Comparison of ENCODE assay signal across 15 cellular contexts in the genomic region with DNA sequence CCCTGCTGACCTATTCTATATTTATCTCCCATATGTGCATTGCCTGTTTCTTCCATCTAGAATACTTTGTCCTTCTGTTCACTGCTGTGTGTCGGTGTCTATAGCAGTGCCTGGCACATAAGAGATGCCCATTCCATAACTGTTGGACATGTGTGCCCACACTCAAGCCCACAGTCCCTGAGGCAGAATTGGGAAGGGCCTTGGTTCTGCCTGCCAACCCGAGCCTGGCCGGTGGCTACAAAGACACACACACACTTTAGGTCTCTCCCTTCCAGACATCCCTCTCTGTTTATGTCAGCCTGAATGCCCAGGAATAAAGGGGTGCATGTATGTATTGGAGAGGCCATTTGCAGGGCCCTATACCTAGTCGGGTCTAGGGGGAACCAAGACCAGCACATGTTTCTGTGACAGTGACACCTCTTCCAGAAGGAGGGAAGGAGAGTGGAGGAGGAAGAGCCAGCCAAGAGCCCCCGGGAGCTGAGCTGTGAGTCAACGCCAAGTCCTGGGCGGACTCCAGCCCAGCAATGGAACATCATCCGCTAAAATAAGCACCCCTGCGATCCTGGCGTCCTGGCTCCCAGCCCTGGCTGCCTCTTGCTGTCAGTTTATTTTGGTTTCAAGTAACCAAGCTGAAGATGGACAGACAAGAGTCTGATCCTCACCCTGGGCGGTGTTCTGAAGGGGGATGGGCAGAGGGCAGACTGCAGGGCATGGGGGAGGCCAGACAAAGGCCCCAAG. TPM values are rescaled to one million over a fixed set of nuclear protein-coding genes. Genes with fewer than 3 reads are reported as not detected.
A peak's percentile ranks its signal among the peaks of the same experiment; 100 is the strongest.
DNase-seq lines count a peak whose midpoint lies in the region; FAIRE-seq and TF ChIP-seq lines count a peak whose summit lies in the region.
"Had no signal": no experiment of that assay in that cellular context is flagged by ENCODE, and none has a peak within 500 bp of the region (broad histone marks: within the 10 kb centered on the region; RNA-seq: fewer than 3 reads in every experiment).

No MANE protein-coding gene starts in this region.

- H4K91ac ChIP-seq in H1 (replicated peaks; ENCODE audit: insufficient read length, low read length) (no peak overlapping the region), neuronal stem cell (ENCODE audit: low read depth, low read length, poor library complexity) (no peak overlapping the region)

- H3K36me3 ChIP-seq in H1 (ENCODE audit: control insufficient read depth in 2 of 4, insufficient read depth in 4 of 4, low read length in 3 of 4) (no peaks in the 10 kb centered on the region), neuronal stem cell (replicated peaks in 1 of 2; ENCODE audit: control insufficient read depth in 2 of 2, insufficient read depth in 2 of 2, low read length in 2 of 2) (no peaks in the 10 kb centered on the region)
- H3K36me3 ChIP-seq: BLaER1, upper lobe of left lung had no signal

- H3K9me3 Mint-ChIP-seq in immature natural killer cell: peaks cover 0 to 11% (median 2%) of the 10 kb centered on the region in 6 donors

- peaks cover 0 to 3% (median 0%) of the 10 kb centered on the region in 3 donors for H3K36me3 Mint-ChIP-seq in immature natural killer cell

- no peak for TF ChIP-seq CTCF in AG04450 (IDR thresholded peaks at IDR 0.05; ENCODE audit: low read depth, low read length)
- no peak for TF ChIP-seq CTCF in H1 (IDR thresholded peaks at IDR 0.05; ENCODE audit: control extremely low read depth in 1 of 3, insufficient read depth in 1 of 3, low read depth in 1 of 3, low read length in 3 of 3)
- TF ChIP-seq CTCF in foreskin fibroblast (IDR thresholded peaks at IDR 0.05; ENCODE audit: low read depth, low read length): no peak
- no peak for TF ChIP-seq CTCF in GM13976 (IDR thresholded peaks at IDR 0.05; ENCODE audit: borderline replicate concordance, control extremely low read depth, extremely low read depth, insufficient read depth, missing control alignments)

- H3K23me2 ChIP-seq in H1 (ENCODE audit: low read depth, low read length): no peaks in the 10 kb centered on the region

- peaks cover 7% of the 10 kb centered on the region for H3K9me3 ChIP-seq in AG04450 (ENCODE audit: control insufficient read depth, insufficient read depth, low read length)
- H3K9me3 ChIP-seq in H1 (ENCODE audit: insufficient read depth in 2 of 2, low read depth in 1 of 2, low read length in 1 of 2): no peaks in the 10 kb centered on the region
- no peaks in the 10 kb centered on the region for H3K9me3 ChIP-seq in neuronal stem cell (replicated peaks in 1 of 2; ENCODE audit: control insufficient read depth in 2 of 2, insufficient read depth in 1 of 2, low read depth in 1 of 2, low read length in 2 of 2)
- H3K9me3 ChIP-seq: upper lobe of left lung had no signal

- in situ Hi-C loops in GM13976 (cut with MboI; ENCODE audit: low sequenced_read_pairs, unreplicated experiment): loop anchor here (25.0 kb wide), 1 partner anchor 1157 kb away; no protein-coding TSS in a partner anchor

- TF ChIP-seq EP300 in H1 (IDR thresholded peaks at IDR 0.05; ENCODE audit: borderline replicate concordance in 1 of 2, low read depth in 2 of 2, low read length in 2 of 2): no peak

- H2BK12ac ChIP-seq in H1 (ENCODE audit: low read depth, low read length): no peak overlapping the region
- no peak overlapping the region for H2BK12ac ChIP-seq in neuronal stem cell (ENCODE audit: low read length)

- H3K27me3 Mint-ChIP-seq in immature natural killer cell (ENCODE audit: low read depth in 3 of 3): peaks cover 7 to 15% (median 8%) of the 10 kb centered on the region in 3 donors

- H3K23ac ChIP-seq in H1 (ENCODE audit: insufficient read length) (no peak overlapping the region), neuronal stem cell (ENCODE audit: low read depth, low read length, poor library complexity) (peak overlapping the region; percentile 13)

- 82% methylated on average over 11 of the region's 11 CpGs; no CpG with 5 or more reads in 1 of the 2 experiments for WGBS in H1 (ENCODE audit: extremely low coverage in 1 of 2, insufficient coverage in 1 of 2, insufficient read length in 1 of 2, insufficient replicate concordance in 2 of 2, low coverage in 1 of 2, low lambda C conversion rate in 2 of 2, missing lambda C conversion rate in 1 of 2), 2 experiments
- WGBS in neuronal stem cell (ENCODE audit: extremely low coverage in 2 of 2, insufficient read length in 2 of 2, insufficient replicate concordance in 1 of 2), 2 donors: no CpG with 5 or more reads among the region's 11 CpGs

- CTCF ChIA-PET in AG04450 (lab: Charles Lee): interaction anchor here (1.0 to 5.0 kb wide), 3 partner anchors 10 to 41 kb away, joined by 3 to 14 read pairs (median 4); no protein-coding TSS in a partner anchor
- CTCF ChIA-PET in H1 (lab: Charles Lee; ENCODE audit: partially characterized antibody): interaction anchor here (0.7 to 7.6 kb wide), 8 partner anchors 7 to 156 kb away, joined by 3 to 108 read pairs (median 22); partner anchors contain the start of genes ASB2 and CCDC197

- H2BK120ac ChIP-seq in H1 (replicated peaks; ENCODE audit: low read depth, low read length) (no peak overlapping the region), neuronal stem cell (ENCODE audit: low read depth, low read length) (no peak overlapping the region)

- no peaks in the 10 kb centered on the region for H3K27me3 ChIP-seq in AG04450 (ENCODE audit: control insufficient read depth, insufficient read depth, low read length)
- no peaks in the 10 kb centered on the region; a peak in 2 of 7 replicates for H3K27me3 ChIP-seq in H1 (replicated peaks in 1 of 4; ENCODE audit: control insufficient read depth in 3 of 4, extremely low read depth in 1 of 4, insufficient read depth in 3 of 4, low read length in 3 of 4)
- peaks cover 0 to 4% (median 0%) of the 10 kb centered on the region in 3 experiments for H3K27me3 ChIP-seq in neuronal stem cell (ENCODE audit: control insufficient read depth in 3 of 3, insufficient read depth in 3 of 3, low read depth in 1 of 3, low read length in 3 of 3)
- H3K27me3 ChIP-seq: upper lobe of left lung had no signal

- peaks cover 0 to 8% (median 2%) of the 10 kb centered on the region in 4 experiments; a peak in 4 of 7 replicates for H3K4me1 ChIP-seq in H1 (replicated peaks in 1 of 4; ENCODE audit: control insufficient read depth in 3 of 4, insufficient read depth in 4 of 4, low read length in 3 of 4)
- H3K4me1 ChIP-seq in neuronal stem cell (ENCODE audit: control insufficient read depth in 2 of 2, insufficient read depth in 1 of 2, low read depth in 1 of 2, low read length in 2 of 2): peaks cover 0 to 18% of the 10 kb centered on the region in 2 donors
- H3K4me1 ChIP-seq: upper lobe of left lung had no signal

- H3K4me2 ChIP-seq in H1 (ENCODE audit: insufficient read depth in 1 of 2, low read depth in 2 of 2, low read length in 2 of 2): no peak overlapping the region
- no peak overlapping the region for H3K4me2 ChIP-seq in neuronal stem cell (ENCODE audit: insufficient read depth, low read length, poor library complexity, severe bottlenecking)
- H3K4me2 ChIP-seq: BLaER1 had no signal

- H3K4me3 ChIP-seq in AG04450 (ENCODE audit: low read depth, low read length) (no peak overlapping the region), H1 (ENCODE audit: extremely low read depth in 1 of 4, insufficient read depth in 2 of 4, low read depth in 3 of 4, low read length in 4 of 4) (no peak overlapping the region), neuronal stem cell (ENCODE audit: low read length in 2 of 2) (no peak overlapping the region), foreskin fibroblast (ENCODE audit: low read depth in 1 of 2, low read length in 2 of 2) (no peak overlapping the region)
- H3K4me3 ChIP-seq: BLaER1, upper lobe of left lung had no signal

- no peaks in the 10 kb centered on the region for H4K20me1 ChIP-seq in H1 (replicated peaks in 1 of 2; ENCODE audit: control insufficient read depth in 1 of 2, insufficient read depth in 2 of 2, low read length in 2 of 2)
- H4K20me1 ChIP-seq: BLaER1 had no signal

- H3K79me2 ChIP-seq in H1 (ENCODE audit: control insufficient read depth in 1 of 2, insufficient read depth in 2 of 2, low read length in 2 of 2): no peaks in the 10 kb centered on the region

- no peak overlapping the region for H3K4me3 Mint-ChIP-seq in immature natural killer cell

- H3K4ac ChIP-seq in H1 (replicated peaks; ENCODE audit: insufficient read length, low read depth, low read length) (no peak overlapping the region), neuronal stem cell (ENCODE audit: low read length) (no peak overlapping the region)

- peaks cover 29 to 38% of the 10 kb centered on the region in 2 donors for H3K4me1 Mint-ChIP-seq in immature natural killer cell

- H3K18ac ChIP-seq in H1 (ENCODE audit: extremely low read depth, low read length) (no peak overlapping the region), neuronal stem cell (ENCODE audit: low read length) (peak overlapping the region; percentile 42)

- peak overlapping the region in 1 of 6 donors; percentile 59 for H3K27ac Mint-ChIP-seq in immature natural killer cell

- H2BK20ac ChIP-seq in H1 (ENCODE audit: low read length): no peak overlapping the region

- TF ChIP-seq RAD21 in H1 (IDR thresholded peaks at IDR 0.05 in 1 of 2, conservative IDR thresholded peaks at IDR 0.05 in 1 of 2; ENCODE audit: low read depth in 2 of 2, low read length in 2 of 2): no peak

- H3K9ac ChIP-seq in H1 (replicated peaks in 1 of 4; ENCODE audit: extremely low read depth in 1 of 4, low read depth in 3 of 4, low read length in 3 of 4) (no peak overlapping the region), neuronal stem cell (ENCODE audit: low read depth, low read length, poor library complexity) (no peak overlapping the region)
- H3K9ac ChIP-seq: BLaER1 had no signal

- H4K8ac ChIP-seq in H1 (ENCODE audit: extremely low read depth, insufficient read depth, low read length) (no peak overlapping the region), neuronal stem cell (ENCODE audit: low read depth, low read length) (no peak overlapping the region)

- H2BK15ac ChIP-seq in H1 (ENCODE audit: low read length) (no peak overlapping the region), neuronal stem cell (ENCODE audit: low read length) (no peak overlapping the region)

- no peak overlapping the region for H2AFZ ChIP-seq in H1 (ENCODE audit: low read length)
- H2AFZ ChIP-seq in neuronal stem cell (ENCODE audit: low read length): no peak overlapping the region

- H2AK5ac ChIP-seq in H1 (ENCODE audit: low read depth, low read length) (no peak overlapping the region; the same call in 1 of the 2 replicates), neuronal stem cell (ENCODE audit: low read depth, low read length) (peak overlapping the region; percentile 13)

- no peak overlapping the region for H3K56ac ChIP-seq in H1 (replicated peaks; ENCODE audit: insufficient read length, low read depth, low read length)

- H2BK5ac ChIP-seq in H1 (ENCODE audit: low read depth, low read length): peak overlapping the region; percentile 12; the same call in 1 of the 2 replicates
- H2BK5ac ChIP-seq in neuronal stem cell (ENCODE audit: low read length): no peak overlapping the region

- TF ChIP-seq POLR2A in H1 (IDR thresholded peaks at IDR 0.05; ENCODE audit: control extremely low read depth in 1 of 2, low read depth in 2 of 2, low read length in 2 of 2): no peak

- POLR2A ChIA-PET in AG04450 (lab: Yijun Ruan, JAX): no interaction called here
- POLR2A ChIA-PET in H1 (lab: Charles Lee; ENCODE audit: partially characterized antibody): no interaction called here

- DNase-seq in AG04450 (ENCODE audit: low read depth, low spot score) (peak; percentile 42), NCI-H446 (lab: John Stamatoyannopoulos, UW) (peak; percentile 70 to 86), H1 (ENCODE audit: low read depth in 1 of 2, low spot score in 2 of 2) (no peak), neuronal stem cell (ENCODE audit: low spot score) (no peak), foreskin fibroblast (no peak), GM13976 (ENCODE audit: low spot score) (no peak), HTR-8/SVneo (ENCODE audit: insufficient read length, low spot score) (no peak), immature natural killer cell (no peak)
- DNase-seq: NCI-H1092; stimulated activated CD4-positive, alpha-beta T cell treated with anti-CD3 and anti-CD28 coated beads, Interleukin-4, amount 100 ng/mL, for 24 hours; upper lobe of left lung had no signal

- H4K5ac ChIP-seq in H1 (ENCODE audit: insufficient read length, low read depth, low read length): no peak overlapping the region

- no peaks in the 10 kb centered on the region for H3K79me1 ChIP-seq in H1 (ENCODE audit: low read depth, low read length)
- H3K79me1 ChIP-seq in neuronal stem cell (ENCODE audit: low read depth, low read length): no peaks in the 10 kb centered on the region

- FAIRE-seq in H1 (lab: Jason Lieb, UNC) (no peak), HTR-8/SVneo (lab: Jason Lieb, UNC) (no peak)
- FAIRE-seq: endometrium, keratinocyte had no signal

- H3K27ac ChIP-seq in AG04450 (ENCODE audit: low read depth, low read length) (peak overlapping the region; percentile 31), H1 (ENCODE audit: low read depth, low read length) (no peak overlapping the region), neuronal stem cell (replicated peaks; ENCODE audit: low read length) (no peak overlapping the region)
- H3K27ac ChIP-seq: BLaER1 had no signal

- H3K14ac ChIP-seq in H1 (ENCODE audit: insufficient read length) (no peak overlapping the region), neuronal stem cell (ENCODE audit: low read length) (peak overlapping the region; percentile 2)

RNA-seq across cellular contexts. Expression of gene ASB2, which starts 4.3 kb away (rescaled TPM):
- polyA plus RNA-seq in AG04450 (2011; rRNA removed): 1.6 and 2.0 TPM in 2 replicates
- 1.4 and 1.9 TPM in 2 replicates for polyA minus RNA-seq in AG04450 (2011; rRNA and poly(A)+ RNA removed)
- total RNA-seq in H1 (2021; fragmentation: NEBNext Ultra II Directional; extraction: Animal tissue kit (Norgen Biotek cat#: 25700)): 0.77 and 1.0 TPM in 2 replicates
- polyA plus RNA-seq in H1 (2011; rRNA removed): 2.1 and 3.2 TPM in 2 replicates
- 1.3 TPM for polyA plus RNA-seq in H1 (2011; cell fraction: cytosol; rRNA removed)
- polyA plus RNA-seq in H1 (2011; cell fraction: nucleus; rRNA removed): 0.91 TPM
- 0.37 to 0.97 TPM (median 0.77 TPM) in 4 replicates for polyA plus RNA-seq in H1 (2012, experiment 1 of 2)
- 0.47 TPM for polyA plus RNA-seq in H1 (2012, experiment 2 of 2)
- 0.83 TPM for polyA plus RNA-seq in H1 (2013, experiment 1 of 2)
- 1.2 TPM for polyA plus RNA-seq in H1 (2013, experiment 2 of 2)
- 1.2 and 2.1 TPM in 2 replicates for polyA minus RNA-seq in H1 (2011; rRNA and poly(A)+ RNA removed)
- polyA minus RNA-seq in H1 (2011; cell fraction: cytosol; rRNA and poly(A)+ RNA removed): 3.7 TPM
- 1.9 TPM for polyA minus RNA-seq in H1 (2011; cell fraction: nucleus; rRNA and poly(A)+ RNA removed)
- 0.43 TPM for polyA plus RNA-seq in neuronal stem cell (2013, experiment 1 of 2)
- 0.50 TPM for polyA plus RNA-seq in neuronal stem cell (2013, experiment 2 of 2)
- polyA plus RNA-seq in immature natural killer cell: 1 to 10 TPM; 1.4 to 4.2 (median 2.7) TPM

RNA-seq across cellular contexts. Expression of gene CCDC197, which starts 16.5 kb away (rescaled TPM):
- polyA plus RNA-seq in AG04450 (2011; rRNA removed) (not detected in 2 replicates), H1 (2011; rRNA removed) (not detected in 2 replicates), immature natural killer cell (not detected)
- polyA minus RNA-seq in AG04450 (2011; rRNA and poly(A)+ RNA removed): not detected in 2 replicates
- total RNA-seq in H1 (2021; fragmentation: NEBNext Ultra II Directional; extraction: Animal tissue kit (Norgen Biotek cat#: 25700)): not detected in 2 replicates
- polyA plus RNA-seq in H1 (2011; cell fraction: cytosol; rRNA removed): not detected
- not detected for polyA plus RNA-seq in H1 (2011; cell fraction: nucleus; rRNA removed)
- polyA plus RNA-seq in H1 (2012, experiment 1 of 2): not detected in 4 replicates
- polyA plus RNA-seq in H1 (2012, experiment 2 of 2): not detected
- polyA plus RNA-seq in H1 (2013, experiment 1 of 2): not detected
- polyA plus RNA-seq in H1 (2013, experiment 2 of 2): not detected
- not detected in 2 replicates for polyA minus RNA-seq in H1 (2011; rRNA and poly(A)+ RNA removed)
- polyA minus RNA-seq in H1 (2011; cell fraction: cytosol; rRNA and poly(A)+ RNA removed): not detected
- polyA minus RNA-seq in H1 (2011; cell fraction: nucleus; rRNA and poly(A)+ RNA removed): not detected
- not detected for polyA plus RNA-seq in neuronal stem cell (2013, experiment 1 of 2)
- not detected for polyA plus RNA-seq in neuronal stem cell (2013, experiment 2 of 2)
- total RNA-seq: T-helper 2 cell treated with Interferon-gamma antibody and Interleukin-4, amounts not matched to agents 100 ng/mL and 5 ng/mL, for 36 hours; upper lobe of left lung had no signal
- polyA plus RNA-seq: keratinocyte had no signal

RNA-seq across cellular contexts. Expression of gene OTUB2, which starts 45.5 kb away (rescaled TPM):
- polyA plus RNA-seq in AG04450 (2011; rRNA removed) (2.1 and 2.3 TPM in 2 replicates), H1 (2011; rRNA removed) (2.2 and 2.6 TPM in 2 replicates), immature natural killer cell (under 1 TPM in 2 of 3 donors, not detected in 1; 0.22 to 0.33 TPM)
- 5.1 and 5.3 TPM in 2 replicates for polyA minus RNA-seq in AG04450 (2011; rRNA and poly(A)+ RNA removed)
- 4.1 and 4.2 TPM in 2 replicates for total RNA-seq in H1 (2021; fragmentation: NEBNext Ultra II Directional; extraction: Animal tissue kit (Norgen Biotek cat#: 25700))
- polyA plus RNA-seq in H1 (2011; cell fraction: cytosol; rRNA removed): 2.1 TPM
- 3.1 TPM for polyA plus RNA-seq in H1 (2011; cell fraction: nucleus; rRNA removed)
- 2.8 to 4.1 TPM (median 3.5 TPM) in 4 replicates for polyA plus RNA-seq in H1 (2012, experiment 1 of 2)
- 5.0 TPM for polyA plus RNA-seq in H1 (2012, experiment 2 of 2)
- polyA plus RNA-seq in H1 (2013, experiment 1 of 2): 2.3 TPM
- polyA plus RNA-seq in H1 (2013, experiment 2 of 2): 2.1 TPM
- polyA minus RNA-seq in H1 (2011; rRNA and poly(A)+ RNA removed): 7.9 and 8.0 TPM in 2 replicates
- 4.5 TPM for polyA minus RNA-seq in H1 (2011; cell fraction: cytosol; rRNA and poly(A)+ RNA removed)
- polyA minus RNA-seq in H1 (2011; cell fraction: nucleus; rRNA and poly(A)+ RNA removed): 5.9 TPM
- polyA plus RNA-seq in neuronal stem cell (2013, experiment 1 of 2): 5.1 TPM
- polyA plus RNA-seq in neuronal stem cell (2013, experiment 2 of 2): 5.0 TPM

RNA-seq across cellular contexts. Expression of gene FAM181A, which starts 53.5 kb away (rescaled TPM):
- polyA plus RNA-seq in AG04450 (2011; rRNA removed) (not detected in 2 replicates), H1 (2011; rRNA removed) (not detected in 2 replicates), immature natural killer cell (not detected)
- not detected in 2 replicates for polyA minus RNA-seq in AG04450 (2011; rRNA and poly(A)+ RNA removed)
- total RNA-seq in H1 (2021; fragmentation: NEBNext Ultra II Directional; extraction: Animal tissue kit (Norgen Biotek cat#: 25700)): not detected in 2 replicates
- polyA plus RNA-seq in H1 (2011; cell fraction: cytosol; rRNA removed): not detected
- not detected for polyA plus RNA-seq in H1 (2011; cell fraction: nucleus; rRNA removed)
- polyA plus RNA-seq in H1 (2012, experiment 1 of 2): not detected in 4 replicates
- not detected for polyA plus RNA-seq in H1 (2012, experiment 2 of 2)
- not detected for polyA plus RNA-seq in H1 (2013, experiment 1 of 2)
- not detected for polyA plus RNA-seq in H1 (2013, experiment 2 of 2)
- not detected in 2 replicates for polyA minus RNA-seq in H1 (2011; rRNA and poly(A)+ RNA removed)
- not detected for polyA minus RNA-seq in H1 (2011; cell fraction: cytosol; rRNA and poly(A)+ RNA removed)
- not detected for polyA minus RNA-seq in H1 (2011; cell fraction: nucleus; rRNA and poly(A)+ RNA removed)
- polyA plus RNA-seq in neuronal stem cell (2013, experiment 1 of 2): 2.3 TPM
- polyA plus RNA-seq in neuronal stem cell (2013, experiment 2 of 2): 2.4 TPM
- total RNA-seq: T-helper 2 cell treated with Interferon-gamma antibody and Interleukin-4, amounts not matched to agents 100 ng/mL and 5 ng/mL, for 36 hours had no signal

Comparison
In these comparisons a context has a peak if more than half of its experiments do, and no peak if none do; other contexts are left out.
1. DNase-seq: peak in AG04450 (single experiment) and NCI-H446 (2 of 2); none in H1 (0 of 2), neuronal stem cell (single experiment), foreskin fibroblast (0 of 2), GM13976 (single experiment), HTR-8/SVneo (single experiment) and immature natural killer cell (0 of 3).